In the genomic region with DNA sequence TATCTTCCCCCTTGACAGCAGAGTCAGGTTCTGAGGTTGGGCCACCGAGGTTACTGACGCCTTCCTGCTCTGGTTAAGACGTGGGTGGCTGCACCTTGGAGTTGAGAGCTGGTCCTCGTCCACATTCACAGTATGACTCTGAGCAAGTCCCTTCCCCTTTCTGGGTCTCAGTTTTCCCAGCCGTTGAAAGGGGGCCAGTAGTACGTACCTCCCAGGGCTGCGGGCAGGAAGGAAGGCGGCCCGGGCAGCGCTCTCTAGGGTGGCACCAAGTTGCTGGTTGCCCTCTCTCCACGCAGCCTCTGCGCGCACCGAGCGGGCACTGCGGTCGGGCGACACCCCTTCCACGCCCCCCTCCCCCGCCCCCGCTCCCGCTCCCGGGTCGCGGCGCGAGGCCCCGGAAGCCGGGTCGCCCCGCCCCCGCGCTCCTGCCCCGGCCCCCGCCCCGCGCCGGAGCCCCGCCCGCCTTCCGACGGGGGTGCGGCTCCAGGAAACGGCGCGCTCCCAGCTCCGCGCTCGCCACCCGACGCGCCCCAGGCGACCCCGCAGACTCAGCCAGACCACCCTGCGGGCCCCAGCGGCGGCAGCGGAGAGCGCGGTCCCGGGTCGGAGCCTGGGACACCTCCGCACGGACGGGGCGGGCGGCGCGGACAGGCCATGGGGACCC, we compare ENCODE assay signal across 8 cellular contexts. TPM values are rescaled to one million over a fixed set of nuclear protein-coding genes. Genes with fewer than 3 reads are reported as not detected.
DNase-seq lines count a peak whose midpoint lies in the region; ATAC-seq, FAIRE-seq and TF ChIP-seq lines count a peak whose summit lies in the region.

A gene (plus strand): TSS at position 486 of the 664 bp plus-strand sequence. CDS start 250 bp downstream, outside the sequence.

- H3K4me2 ChIP-seq in A549, result peak within 1 kb of the TSS; percentile 97

- H3K4me3 Mint-ChIP-seq in activated CD4-positive, alpha-beta memory T cell treated with anti-CD3 and anti-CD28 coated beads for 36 hours, result peak within 1 kb of the TSS; percentile 90
- H3K4me3 Mint-ChIP-seq in effector memory CD8-positive, alpha-beta T cell, result peak within 1 kb of the TSS; percentile 98 to 99

- peaks cover 47% of the 10 kb centered on the region for H3K4me1 Mint-ChIP-seq in activated CD4-positive, alpha-beta memory T cell treated with anti-CD3 and anti-CD28 coated beads for 36 hours (ENCODE audit: low read depth)
- peaks cover 58 to 62% of the 10 kb centered on the region in 2 donors for H3K4me1 Mint-ChIP-seq in effector memory CD8-positive, alpha-beta T cell (ENCODE audit: low read depth in 2 of 2)

- intact Hi-C loops in activated CD4-positive, alpha-beta memory T cell treated with anti-CD3 and anti-CD28 coated beads for 36 hours (cut with micrococcal nuclease), result loop anchor here (1.0 to 2.0 kb wide), 4 partner anchors 40 to 283 kb away; a partner anchor contains a TSS

- peak; percentile 64 to 68 for DNase-seq in A549 (ENCODE audit: low read depth in 1 of 2, low spot score in 1 of 2)
- peak; percentile 43 for DNase-seq in NCI-H460 (ENCODE audit: extremely low read depth, low read depth)
- DNase-seq in activated CD4-positive, alpha-beta memory T cell treated with anti-CD3 and anti-CD28 coated beads for 36 hours, result peak; percentile 87
- DNase-seq in effector memory CD8-positive, alpha-beta T cell, result peak; percentile 62 to 72 (median 63)
- DNase-seq in stimulated activated CD8-positive, alpha-beta memory T cell treated with anti-CD3 and anti-CD28 coated beads, Interleukin-7, amount 100 ng/mL, for 48 hours (ENCODE audit: extremely low read depth in 1 of 2, low read depth in 1 of 2), result peak; percentile 70 to 79
- DNase-seq in HPDE6-E6E7 (ENCODE audit: extremely low spot score), result no peak

- TF ChIP-seq RAD21 in A549 (conservative IDR thresholded peaks at IDR 0.05 in 1 of 2, IDR thresholded peaks at IDR 0.05 in 1 of 2), result no peak

- no peak for FAIRE-seq in A549 (lab: Jason Lieb, UNC)

- peak within 1 kb of the TSS; percentile 93 for H3K27ac Mint-ChIP-seq in activated CD4-positive, alpha-beta memory T cell treated with anti-CD3 and anti-CD28 coated beads for 36 hours
- H3K27ac Mint-ChIP-seq in effector memory CD8-positive, alpha-beta T cell, result peak within 1 kb of the TSS; percentile 91 to 98

- peak within 1 kb of the TSS; percentile 92 to 98 for H3K27ac ChIP-seq in A549

- peak; percentile 9 to 11 for ATAC-seq in A549
- ATAC-seq in effector memory CD8-positive, alpha-beta T cell (replicated peaks), result peak; percentile 34

- H3K9me3 ChIP-seq in A549 (no peaks in the 10 kb centered on the region), mononuclear cell (ENCODE audit: low read depth, low read length) (no peaks in the 10 kb centered on the region)

- no peaks in the 10 kb centered on the region for H3K27me3 ChIP-seq in mononuclear cell (ENCODE audit: insufficient read depth, low read length)

- no peaks in the 10 kb centered on the region for H3K9me3 Mint-ChIP-seq in activated CD4-positive, alpha-beta memory T cell treated with anti-CD3 and anti-CD28 coated beads for 36 hours
- H3K9me3 Mint-ChIP-seq in effector memory CD8-positive, alpha-beta T cell, result no peaks in the 10 kb centered on the region

- H3K4me1 ChIP-seq in A549 (peaks cover 57% of the 10 kb centered on the region), mononuclear cell (ENCODE audit: insufficient read depth, low read length) (peaks cover 71% of the 10 kb centered on the region)

- H3K36me3 Mint-ChIP-seq in activated CD4-positive, alpha-beta memory T cell treated with anti-CD3 and anti-CD28 coated beads for 36 hours, result peaks cover 41% of the 10 kb centered on the region
- H3K36me3 Mint-ChIP-seq in effector memory CD8-positive, alpha-beta T cell (ENCODE audit: insufficient read depth), result peaks cover 83% of the 10 kb centered on the region

- CTCF ChIA-PET in A549 (lab: Yijun Ruan, JAX), result interaction anchor here (0.6 to 6.6 kb wide), 8 partner anchors 12 to 58 kb away, joined by 3 to 58 read pairs (median 5); a partner anchor contains a TSS
- CTCF ChIA-PET in activated CD4-positive, alpha-beta memory T cell treated with anti-CD3 and anti-CD28 coated beads for 36 hours (lab: Charles Lee), result interaction anchor here (0.5 to 8.9 kb wide), 6 partner anchors 13 to 284 kb away, joined by 3 to 176 read pairs (median 4); a partner anchor contains a TSS

- no peak; the same call in 1 of the 2 replicates for TF ChIP-seq POLR2A in A549 (IDR thresholded peaks at IDR 0.05; ENCODE audit: low read length)
- peak; percentile 1 for TF ChIP-seq POLR2A in GM19099 (IDR thresholded peaks at IDR 0.05; ENCODE audit: extremely low read depth, insufficient read length, low read depth)

- H3K4me3 ChIP-seq in A549 (peak within 1 kb of the TSS; percentile 82), mononuclear cell (ENCODE audit: low read length) (peak within 1 kb of the TSS; percentile 76)

- POLR2A ChIA-PET in A549 (lab: Yijun Ruan, JAX), result interaction anchor here (1.0 kb wide), 1 partner anchor 11 kb away, joined by 3 read pairs; no protein-coding TSS in a partner anchor
- POLR2A ChIA-PET in activated CD4-positive, alpha-beta memory T cell treated with anti-CD3 and anti-CD28 coated beads for 36 hours (lab: Charles Lee), result interaction anchor here (0.7 to 3.7 kb wide), 13 partner anchors 8 to 157 kb away, joined by 3 to 68 read pairs (median 5); a partner anchor contains a TSS

- TF ChIP-seq CTCF in A549 (IDR thresholded peaks at IDR 0.05), result no peak

- WGBS in A549 (ENCODE audit: missing lambda C conversion rate), result 7% methylated on average over 16 of the region's 69 CpGs

- no peaks in the 10 kb centered on the region for H3K27me3 Mint-ChIP-seq in activated CD4-positive, alpha-beta memory T cell treated with anti-CD3 and anti-CD28 coated beads for 36 hours
- no peaks in the 10 kb centered on the region for H3K27me3 Mint-ChIP-seq in effector memory CD8-positive, alpha-beta T cell

- no peak for TF ChIP-seq EP300 in A549 (IDR thresholded peaks at IDR 0.05)

TF ChIP-seq in A549, 52 proteins besides CTCF, POLR2A, EP300 and RAD21 (continues in another document):
- TF ChIP-seq CHD4 (IDR thresholded peaks at IDR 0.05; ENCODE audit: borderline replicate concordance) (0 out of 2 replicates have a peak, but pooled peaks have one; percentile 94), NR3C1 (IDR thresholded peaks at IDR 0.05) (no peak), KDM1A (IDR thresholded peaks at IDR 0.05; ENCODE audit: low read depth) (peak; percentile 85; the same call in 1 of the 2 replicates), BHLHE40 (IDR thresholded peaks at IDR 0.05; ENCODE audit: low read depth, low read length) (no peak), RNF2 (IDR thresholded peaks at IDR 0.05; ENCODE audit: borderline replicate concordance, low read depth) (no peak), TP53 (CRISPR knock-in tag; IDR thresholded peaks at IDR 0.05) (0 out of 2 replicates have a peak, but pooled peaks have one; percentile 74), HEYL (CRISPR knock-in tag; IDR thresholded peaks at IDR 0.05) (no peak), PHF8 (IDR thresholded peaks at IDR 0.05; ENCODE audit: borderline replicate concordance, low read depth) (peak; percentile 24; the same call in 1 of the 2 replicates), CHD2 (IDR thresholded peaks at IDR 0.05; ENCODE audit: low read length, partially characterized antibody) (no peak)
- TF ChIP-seq, protein P1, sequence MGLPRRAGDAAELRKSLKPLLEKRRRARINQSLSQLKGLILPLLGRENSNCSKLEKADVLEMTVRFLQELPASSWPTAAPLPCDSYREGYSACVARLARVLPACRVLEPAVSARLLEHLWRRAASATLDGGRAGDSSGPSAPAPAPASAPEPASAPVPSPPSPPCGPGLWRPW (IDR thresholded peaks at IDR 0.05), result no peak
- TF ChIP-seq, protein P2, sequence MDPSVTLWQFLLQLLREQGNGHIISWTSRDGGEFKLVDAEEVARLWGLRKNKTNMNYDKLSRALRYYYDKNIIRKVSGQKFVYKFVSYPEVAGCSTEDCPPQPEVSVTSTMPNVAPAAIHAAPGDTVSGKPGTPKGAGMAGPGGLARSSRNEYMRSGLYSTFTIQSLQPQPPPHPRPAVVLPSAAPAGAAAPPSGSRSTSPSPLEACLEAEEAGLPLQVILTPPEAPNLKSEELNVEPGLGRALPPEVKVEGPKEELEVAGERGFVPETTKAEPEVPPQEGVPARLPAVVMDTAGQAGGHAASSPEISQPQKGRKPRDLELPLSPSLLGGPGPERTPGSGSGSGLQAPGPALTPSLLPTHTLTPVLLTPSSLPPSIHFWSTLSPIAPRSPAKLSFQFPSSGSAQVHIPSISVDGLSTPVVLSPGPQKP (IDR thresholded peaks at IDR 0.05; ENCODE audit: low read depth, low read length), result no peak
- TF ChIP-seq, protein P3, sequence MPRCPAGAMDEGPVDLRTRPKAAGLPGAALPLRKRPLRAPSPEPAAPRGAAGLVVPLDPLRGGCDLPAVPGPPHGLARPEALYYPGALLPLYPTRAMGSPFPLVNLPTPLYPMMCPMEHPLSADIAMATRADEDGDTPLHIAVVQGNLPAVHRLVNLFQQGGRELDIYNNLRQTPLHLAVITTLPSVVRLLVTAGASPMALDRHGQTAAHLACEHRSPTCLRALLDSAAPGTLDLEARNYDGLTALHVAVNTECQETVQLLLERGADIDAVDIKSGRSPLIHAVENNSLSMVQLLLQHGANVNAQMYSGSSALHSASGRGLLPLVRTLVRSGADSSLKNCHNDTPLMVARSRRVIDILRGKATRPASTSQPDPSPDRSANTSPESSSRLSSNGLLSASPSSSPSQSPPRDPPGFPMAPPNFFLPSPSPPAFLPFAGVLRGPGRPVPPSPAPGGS (IDR thresholded peaks at IDR 0.05), result 0 out of 3 replicates have a peak, but pooled peaks have one; percentile 50

RNA-seq across cellular contexts. Expression of the gene that starts here (rescaled TPM):
- polyA plus RNA-seq in A549 (2011; rRNA removed) (11.6 and 13.8 TPM in 2 replicates), A549 (2017; fragmentation: RNase III; extraction: RNeasy Plus Mini Kit Qiagen cat#74134 plus additional on column Dnase treatment) (39.8 to 46.0 TPM (median 43.8 TPM) in 3 replicates)
- polyA plus RNA-seq in A549 (2012; cell fraction: cytosol; rRNA removed), result 44.5 and 66.2 TPM in 2 replicates
- 112 and 167 TPM in 2 replicates for polyA plus RNA-seq in A549 (2012; cell fraction: nucleus; rRNA removed)
- polyA minus RNA-seq in A549 (2011; rRNA and poly(A)+ RNA removed), result 12.3 and 18.7 TPM in 2 replicates
- 12.8 and 15.3 TPM in 2 replicates for total RNA-seq in NCI-H460 (2014; rRNA removed; shearing (Covaris generic))
- 24.4 and 30.5 TPM in 2 replicates for polyA plus RNA-seq in NCI-H460 (2014; cell fraction: nucleus; rRNA removed)
- 100 to 1,000 TPM; 137 to 141 TPM for total RNA-seq in activated CD4-positive, alpha-beta memory T cell treated with anti-CD3 and anti-CD28 coated beads for 36 hours
- total RNA-seq in mononuclear cell, result 79.1 TPM
